In genomic region chr2:171004363-171004762, GRCh38 we compare ENCODE assay signal across 28 cellular contexts.
DNase-seq lines count a peak whose midpoint lies in the region; ATAC-seq lines count a peak whose summit lies in the region.
"Had no signal": no experiment of that assay in that cellular context is flagged by ENCODE, and none has a peak within 500 bp of the region (broad histone marks: within the 10 kb centered on the region; RNA-seq: fewer than 3 reads in every experiment).

No MANE protein-coding gene starts in this region.

- no peak for DNase-seq in activated T-cell treated with anti-CD3 and anti-CD28 coated beads, Interleukin-2, amount 50 U/mL, for 24 hours
- DNase-seq in activated T-cell treated with anti-CD3 and anti-CD28 coated beads for 4 hours (no peak), NCI-H526 treated with DMSO at 0.1 percent for 48 hours (lab: John Stamatoyannopoulos, UW) (peak; percentile 76), foreskin melanocyte (peak; percentile 91), pons (ENCODE audit: low spot score) (peak; percentile 85), hepatic stellate cell (ENCODE audit: low spot score) (no peak)
- DNase-seq: 8988T; ACHN; Caco-2; CD4-positive, CD25-positive, alpha-beta regulatory T cell; DMS 273 treated with DMSO at 0.1 percent for 48 hours; DMS79; EL; GDM1; Kasumi-1; NCI-H1105; NCI-H1436 treated with DMSO at 0.1 percent for 48 hours; NCI-H187 treated with DMSO at 0.1 percent for 48 hours; NCI-H2171 treated with DMSO at 0.1 percent for 48 hours; NCI-H345; NCI-H510A treated with DMSO at 0.1 percent for 48 hours; NCI-H774; PC-9; Right ventricle myocardium superior; RPMI8226 had no signal

- no peak for ATAC-seq in GM18870 (IDR thresholded peaks at IDR 0.05; ENCODE audit: unreplicated experiment)
- no peak for ATAC-seq in HG03039 (IDR thresholded peaks at IDR 0.05; ENCODE audit: unreplicated experiment)
- ATAC-seq: K562 had no signal

- peaks cover 31% of the 10 kb centered on the region for H3K4me1 Mint-ChIP-seq in activated T-cell treated with anti-CD3 and anti-CD28 coated beads, Interleukin-2, amount 50 U/mL, for 24 hours (ENCODE audit: low read depth)

- H3K4me3 Mint-ChIP-seq in activated T-cell treated with anti-CD3 and anti-CD28 coated beads, Interleukin-2, amount 50 U/mL, for 24 hours = no peak overlapping the region
- H3K4me3 Mint-ChIP-seq: CD4-positive, CD25-positive, alpha-beta regulatory T cell had no signal

- H3K27me3 Mint-ChIP-seq in activated T-cell treated with anti-CD3 and anti-CD28 coated beads, Interleukin-2, amount 50 U/mL, for 24 hours = no peaks in the 10 kb centered on the region
- H3K27me3 Mint-ChIP-seq: CD4-positive, CD25-positive, alpha-beta regulatory T cell had no signal

- H3K36me3 Mint-ChIP-seq in activated T-cell treated with anti-CD3 and anti-CD28 coated beads, Interleukin-2, amount 50 U/mL, for 24 hours (ENCODE audit: low read depth) = peaks cover 87% of the 10 kb centered on the region

- H3K27ac Mint-ChIP-seq in activated T-cell treated with anti-CD3 and anti-CD28 coated beads, Interleukin-2, amount 50 U/mL, for 24 hours = peak overlapping the region; percentile 90
- H3K27ac Mint-ChIP-seq: CD4-positive, CD25-positive, alpha-beta regulatory T cell had no signal

- no peaks in the 10 kb centered on the region for H3K9me3 Mint-ChIP-seq in activated T-cell treated with anti-CD3 and anti-CD28 coated beads, Interleukin-2, amount 50 U/mL, for 24 hours
- H3K9me3 Mint-ChIP-seq: CD4-positive, CD25-positive, alpha-beta regulatory T cell had no signal

Comparison
In these comparisons a context has a peak if more than half of its experiments do, and no peak if none do; other contexts are left out.
1. DNase-seq: peak in NCI-H526 treated with DMSO at 0.1 percent for 48 hours (single experiment), foreskin melanocyte (single experiment) and pons (single experiment); none in activated T-cell treated with anti-CD3 and anti-CD28 coated beads, Interleukin-2, amount 50 U/mL, for 24 hours (single experiment), activated T-cell treated with anti-CD3 and anti-CD28 coated beads for 4 hours (single experiment) and hepatic stellate cell (single experiment).